In the genomic region with DNA sequence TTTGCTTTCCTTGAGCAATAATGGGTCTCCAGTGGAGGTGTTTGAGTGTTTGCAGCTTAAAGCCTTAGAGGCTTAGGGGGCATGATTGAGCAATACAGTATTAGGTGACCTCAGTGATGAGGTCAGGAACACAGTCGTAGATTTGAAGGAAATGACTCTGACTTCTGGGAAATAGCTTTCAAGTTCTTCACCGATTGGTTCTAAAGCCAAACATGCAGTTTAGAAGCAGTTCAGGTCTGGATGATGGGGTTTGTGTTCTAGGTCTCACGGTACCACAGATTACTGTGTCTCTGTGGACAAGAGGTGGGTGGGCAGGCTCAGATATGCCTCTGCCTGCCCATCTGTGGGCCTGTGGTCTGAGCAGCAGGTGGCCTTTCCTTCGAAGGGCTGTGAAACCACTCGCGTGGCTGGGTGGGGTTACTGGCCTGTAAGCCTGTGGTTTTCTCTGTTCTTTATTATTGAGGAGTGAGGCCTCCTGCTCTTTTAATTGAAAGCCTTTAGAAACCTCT, we compare ENCODE assay signal across 8 cellular contexts. TPM values are rescaled to one million over a fixed set of nuclear protein-coding genes. Genes with fewer than 3 reads are reported as not detected.
DNase-seq lines count a peak whose midpoint lies in the region; ATAC-seq and TF ChIP-seq lines count a peak whose summit lies in the region.

No MANE protein-coding gene starts in this region.

- ATAC-seq in GM19463 (IDR thresholded peaks at IDR 0.05; ENCODE audit: unreplicated experiment) (peak; percentile 87), HG03565 (IDR thresholded peaks at IDR 0.05; ENCODE audit: unreplicated experiment) (peak; percentile 62)
- peak; percentile 97 for ATAC-seq in stimulated activated effector memory CD8-positive, alpha-beta T cell treated with anti-CD3 and anti-CD28 coated beads, Interleukin-12 subunit alpha, Interleukin-12 subunit beta, amount 100 ng/mL, for 72 hours

- TF ChIP-seq CTCF in glutamatergic neuron (IDR thresholded peaks at IDR 0.05; ENCODE audit: partially characterized antibody, unreplicated experiment) = no peak

- H3K27ac Mint-ChIP-seq in glutamatergic neuron (ENCODE audit: unreplicated experiment) = peak overlapping the region; percentile 76
- peak overlapping the region; percentile 95 for H3K27ac Mint-ChIP-seq in stimulated activated effector memory CD8-positive, alpha-beta T cell treated with anti-CD3 and anti-CD28 coated beads, Interleukin-12 subunit alpha, Interleukin-12 subunit beta, amount 100 ng/mL, for 72 hours

- H3K27me3 Mint-ChIP-seq in glutamatergic neuron (ENCODE audit: unreplicated experiment) = peaks cover 5% of the 10 kb centered on the region

- H3K9me3 Mint-ChIP-seq in glutamatergic neuron (ENCODE audit: unreplicated experiment) = no peaks in the 10 kb centered on the region
- H3K9me3 Mint-ChIP-seq in stimulated activated effector memory CD8-positive, alpha-beta T cell treated with anti-CD3 and anti-CD28 coated beads, Interleukin-12 subunit alpha, Interleukin-12 subunit beta, amount 100 ng/mL, for 72 hours = no peaks in the 10 kb centered on the region

- peaks cover 14% of the 10 kb centered on the region for H3K4me1 Mint-ChIP-seq in glutamatergic neuron (ENCODE audit: low read depth, unreplicated experiment)
- H3K4me1 Mint-ChIP-seq in stimulated activated effector memory CD8-positive, alpha-beta T cell treated with anti-CD3 and anti-CD28 coated beads, Interleukin-12 subunit alpha, Interleukin-12 subunit beta, amount 100 ng/mL, for 72 hours = peaks cover 53% of the 10 kb centered on the region

- DNase-seq in CD1c-positive myeloid dendritic cell (ENCODE audit: extremely low spot score) (peak; percentile 66), glutamatergic neuron (peak; percentile 35), NCI-H1436 (lab: John Stamatoyannopoulos, UW) (no peak), middle frontal gyrus (ENCODE audit: extremely low spot score, low spot score) (no peak)
- peak; percentile 80 for DNase-seq in activated CD8-positive, alpha-beta memory T cell treated with anti-CD3 and anti-CD28 coated beads, Interleukin-2, amount 50 U/mL, for 48 hours
- peak; percentile 30 to 80 for DNase-seq in stimulated activated effector memory CD8-positive, alpha-beta T cell treated with anti-CD3 and anti-CD28 coated beads, Interleukin-12 subunit alpha, Interleukin-12 subunit beta, amount 100 ng/mL, for 72 hours (ENCODE audit: low spot score in 2 of 2)

- H3K36me3 Mint-ChIP-seq in glutamatergic neuron (ENCODE audit: unreplicated experiment) = no peaks in the 10 kb centered on the region
- peaks cover 100% of the 10 kb centered on the region for H3K36me3 Mint-ChIP-seq in stimulated activated effector memory CD8-positive, alpha-beta T cell treated with anti-CD3 and anti-CD28 coated beads, Interleukin-12 subunit alpha, Interleukin-12 subunit beta, amount 100 ng/mL, for 72 hours

- H3K4me3 Mint-ChIP-seq in glutamatergic neuron (ENCODE audit: unreplicated experiment) = no peak overlapping the region
- H3K4me3 Mint-ChIP-seq in stimulated activated effector memory CD8-positive, alpha-beta T cell treated with anti-CD3 and anti-CD28 coated beads, Interleukin-12 subunit alpha, Interleukin-12 subunit beta, amount 100 ng/mL, for 72 hours = peak overlapping the region; percentile 73

RNA-seq across cellular contexts. Expression of gene MTHFD2, which starts 7.8 kb away (rescaled TPM):
- 293 TPM for total RNA-seq in glutamatergic neuron (ENCODE audit: unreplicated experiment)

RNA-seq across cellular contexts. Expression of gene MOB1A, which starts 27.6 kb away (rescaled TPM):
- total RNA-seq in glutamatergic neuron (ENCODE audit: unreplicated experiment) = 60.5 TPM

RNA-seq across cellular contexts. Expression of gene BOLA3, which starts 58.5 kb away (rescaled TPM):
- 17.7 TPM for total RNA-seq in glutamatergic neuron (ENCODE audit: unreplicated experiment)

Comparison
In these comparisons a context has a peak if more than half of its experiments do, and no peak if none do; other contexts are left out.
1. DNase-seq: peak in CD1c-positive myeloid dendritic cell (single experiment), activated CD8-positive, alpha-beta memory T cell treated with anti-CD3 and anti-CD28 coated beads, Interleukin-2, amount 50 U/mL, for 48 hours (single experiment), glutamatergic neuron (single experiment) and stimulated activated effector memory CD8-positive, alpha-beta T cell treated with anti-CD3 and anti-CD28 coated beads, Interleukin-12 subunit alpha, Interleukin-12 subunit beta, amount 100 ng/mL, for 72 hours (2 of 2); none in NCI-H1436 (single experiment) and middle frontal gyrus (single experiment).
2. Peak in every context shown above with its lines, with median percentiles within 50 percentile points of each other: ATAC-seq.